8 cellular contexts compared by ENCODE assay signal in the genomic region with DNA sequence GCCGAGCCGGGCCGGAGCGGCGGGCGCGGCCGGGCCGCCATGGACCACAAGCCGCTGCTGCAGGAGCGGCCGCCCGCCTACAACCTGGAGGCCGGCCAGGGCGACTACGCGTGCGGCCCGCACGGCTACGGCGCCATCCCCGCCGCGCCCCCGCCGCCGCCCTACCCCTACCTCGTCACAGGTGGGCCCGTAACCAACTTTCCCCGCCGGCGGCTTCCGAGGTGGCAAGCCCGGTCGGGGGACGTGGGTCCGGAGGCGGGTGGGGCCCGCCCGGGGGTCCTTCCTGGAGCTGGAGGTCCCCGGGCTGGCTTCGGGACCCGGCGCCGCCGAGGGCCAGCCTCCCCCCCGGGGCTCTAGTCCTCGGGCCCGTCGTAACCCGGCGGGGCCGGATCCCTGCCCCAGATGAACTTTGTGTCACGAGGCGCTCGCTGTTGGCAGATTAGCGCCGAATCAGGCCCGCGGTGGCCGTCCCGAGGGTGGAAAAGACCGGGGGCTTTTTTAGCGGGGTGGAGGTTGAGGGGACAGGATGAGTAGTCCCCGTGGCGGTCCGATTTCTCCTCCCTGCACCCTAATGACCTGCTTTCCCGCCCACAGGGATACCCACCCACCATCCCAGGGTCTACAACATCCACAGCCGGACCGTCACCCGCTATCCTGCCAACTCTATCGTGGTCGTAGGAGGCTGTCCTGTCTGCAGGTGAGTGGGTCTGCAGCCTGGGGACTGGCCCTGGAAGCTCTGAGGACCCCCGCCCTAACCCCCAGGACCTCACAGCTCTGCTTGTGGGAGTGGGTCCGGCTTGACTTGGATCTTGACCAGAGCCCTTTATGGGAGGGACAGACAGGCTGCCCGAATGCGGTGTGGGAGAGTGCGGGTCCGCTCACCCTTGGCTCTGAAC. TPM values are rescaled to one million over a fixed set of nuclear protein-coding genes. Genes with fewer than 3 reads are reported as not detected.
DNase-seq lines count a peak whose midpoint lies in the region; ATAC-seq and TF ChIP-seq lines count a peak whose summit lies in the region.

No MANE protein-coding gene starts in this region.

- H3K27ac ChIP-seq in ectodermal cell (ENCODE audit: insufficient read depth, low read depth, low read length, poor library complexity, severe bottlenecking) (no peak overlapping the region), muscle layer of duodenum (ENCODE audit: low read length) (peak overlapping the region; percentile 96)

- H3K36me3 Mint-ChIP-seq in activated naive CD4-positive, alpha-beta T cell treated with anti-CD3 and anti-CD28 coated beads, Interleukin-2, amount 10 ng/mL, durations not matched to agents 7 days and 5 days, result peaks cover 9% of the 10 kb centered on the region

- peaks cover 30% of the 10 kb centered on the region for H3K4me1 Mint-ChIP-seq in activated naive CD4-positive, alpha-beta T cell treated with anti-CD3 and anti-CD28 coated beads, Interleukin-2, amount 10 ng/mL, durations not matched to agents 7 days and 5 days

- WGBS in ectodermal cell, 2 experiments, result 3 to 4% methylated on average over 80 of the region's 80 CpGs

- H3K4me3 ChIP-seq in ectodermal cell (ENCODE audit: insufficient read depth, low read depth, low read length) (peak overlapping the region; percentile 83), muscle layer of duodenum (ENCODE audit: low read depth in 1 of 2, low read length in 2 of 2) (peak overlapping the region; percentile 86 to 87)

- no peaks in the 10 kb centered on the region for H3K27me3 Mint-ChIP-seq in activated naive CD4-positive, alpha-beta T cell treated with anti-CD3 and anti-CD28 coated beads, Interleukin-2, amount 10 ng/mL, durations not matched to agents 7 days and 5 days

- in situ Hi-C loops in GM13976 (cut with MboI; ENCODE audit: low sequenced_read_pairs, unreplicated experiment), result no loop called here

- no peak for TF ChIP-seq CTCF in GM13976 (IDR thresholded peaks at IDR 0.05; ENCODE audit: borderline replicate concordance, control extremely low read depth, extremely low read depth, insufficient read depth, missing control alignments)

- peak; percentile 59 for DNase-seq in activated naive CD4-positive, alpha-beta T cell treated with anti-CD3 and anti-CD28 coated beads, Interleukin-2, amount 10 ng/mL, durations not matched to agents 7 days and 5 days
- no peak for DNase-seq in activated naive CD4-positive, alpha-beta T cell treated with Interleukin-2 at 50 U/mL for 16 hours
- DNase-seq in T follicular helper cell (ENCODE audit: low read depth), result peak; percentile 29
- DNase-seq in ureter (ENCODE audit: low spot score), result peak; percentile 66
- no peak for DNase-seq in GM13976 (ENCODE audit: low spot score)

- H3K27ac Mint-ChIP-seq in activated naive CD4-positive, alpha-beta T cell treated with anti-CD3 and anti-CD28 coated beads, Interleukin-2, amount 10 ng/mL, durations not matched to agents 7 days and 5 days, result peak overlapping the region; percentile 70

- H3K9me3 ChIP-seq in ectodermal cell (ENCODE audit: control insufficient read depth, low read length) (no peaks in the 10 kb centered on the region), muscle layer of duodenum (ENCODE audit: control insufficient read depth in 1 of 2, low read length in 2 of 2) (no peaks in the 10 kb centered on the region)

- H3K9me3 Mint-ChIP-seq in activated naive CD4-positive, alpha-beta T cell treated with anti-CD3 and anti-CD28 coated beads, Interleukin-2, amount 10 ng/mL, durations not matched to agents 7 days and 5 days, result no peaks in the 10 kb centered on the region

- peak; percentile 36 for ATAC-seq in HG02938 (IDR thresholded peaks at IDR 0.05; ENCODE audit: unreplicated experiment)

- peaks cover 43% of the 10 kb centered on the region for H3K4me1 ChIP-seq in ectodermal cell (ENCODE audit: control insufficient read depth, insufficient read depth, low read length)
- peaks cover 32 to 53% of the 10 kb centered on the region in 2 donors for H3K4me1 ChIP-seq in muscle layer of duodenum (ENCODE audit: control insufficient read depth in 1 of 2, insufficient read depth in 2 of 2, low read length in 2 of 2)

- peak overlapping the region; percentile 82 for H3K4me3 Mint-ChIP-seq in activated naive CD4-positive, alpha-beta T cell treated with anti-CD3 and anti-CD28 coated beads, Interleukin-2, amount 10 ng/mL, durations not matched to agents 7 days and 5 days

- H3K27me3 ChIP-seq in ectodermal cell (ENCODE audit: control insufficient read depth, insufficient read depth, low read length, poor library complexity, severe bottlenecking), result no peaks in the 10 kb centered on the region
- H3K27me3 ChIP-seq in muscle layer of duodenum (ENCODE audit: low read depth, low read length), result no peaks in the 10 kb centered on the region

- CTCF ChIA-PET in activated naive CD4-positive, alpha-beta T cell treated with anti-CD3 and anti-CD28 coated beads, Interleukin-2, amount 10 ng/mL, durations not matched to agents 7 days and 5 days (lab: Charles Lee), result no interaction called here

- H3K36me3 ChIP-seq in ectodermal cell (ENCODE audit: control insufficient read depth, insufficient read depth, low read length) (no peaks in the 10 kb centered on the region), muscle layer of duodenum (ENCODE audit: control insufficient read depth in 1 of 2, insufficient read depth in 2 of 2, low read length in 2 of 2) (peaks cover 3 to 7% of the 10 kb centered on the region in 2 donors)

RNA-seq across cellular contexts. Expression of a gene that starts 0.5 kb away (rescaled TPM):
- polyA plus RNA-seq in ectodermal cell (2013, experiment 1 of 4), result 143 TPM
- 145 TPM for polyA plus RNA-seq in ectodermal cell (2013, experiment 2 of 4)
- 133 TPM for polyA plus RNA-seq in ectodermal cell (2013, experiment 3 of 4)
- 159 TPM for polyA plus RNA-seq in ectodermal cell (2013, experiment 4 of 4)
- 141 TPM for total RNA-seq in ureter

RNA-seq across cellular contexts. Expression of a gene that starts 30.0 kb away (rescaled TPM):
- polyA plus RNA-seq in ectodermal cell (2013, experiment 1 of 4), result 26.2 TPM
- 28.6 TPM for polyA plus RNA-seq in ectodermal cell (2013, experiment 2 of 4)
- 16.0 TPM for polyA plus RNA-seq in ectodermal cell (2013, experiment 3 of 4)
- polyA plus RNA-seq in ectodermal cell (2013, experiment 4 of 4), result 24.5 TPM
- total RNA-seq in ureter, result 37.9 TPM

Comparison
In these comparisons a context has a peak if more than half of its experiments do, and no peak if none do; other contexts are left out.
1. DNase-seq: peak in activated naive CD4-positive, alpha-beta T cell treated with anti-CD3 and anti-CD28 coated beads, Interleukin-2, amount 10 ng/mL, durations not matched to agents 7 days and 5 days (single experiment), T follicular helper cell (single experiment) and ureter (single experiment); none in activated naive CD4-positive, alpha-beta T cell treated with Interleukin-2 at 50 U/mL for 16 hours (single experiment) and GM13976 (single experiment).